In genomic region chr5:90529939-90530677, GRCh38 we compare ENCODE assay signal across 8 cellular contexts. TPM values are rescaled to one million over a fixed set of nuclear protein-coding genes. Genes with fewer than 3 reads are reported as not detected.
DNase-seq lines count a peak whose midpoint lies in the region; ATAC-seq and TF ChIP-seq lines count a peak whose summit lies in the region.

No MANE protein-coding gene starts in this region.

- TF ChIP-seq POLR2A in breast epithelium (IDR thresholded peaks at IDR 0.05) = no peak

- peak overlapping the region; percentile 94 to 97 for H3K27ac ChIP-seq in breast epithelium

- ATAC-seq in HG02571 (IDR thresholded peaks at IDR 0.05; ENCODE audit: unreplicated experiment) = peak; percentile 52

- no peaks in the 10 kb centered on the region for H3K27me3 ChIP-seq in breast epithelium

- peak overlapping the region; percentile 98 to 100 (median 100) for H3K4me3 Mint-ChIP-seq in immature natural killer cell

- no peaks in the 10 kb centered on the region for H3K9me3 ChIP-seq in breast epithelium

- H3K36me3 ChIP-seq in breast epithelium = no peaks in the 10 kb centered on the region

- H3K4me1 ChIP-seq in breast epithelium = no peaks in the 10 kb centered on the region

- no peaks in the 10 kb centered on the region for H3K36me3 Mint-ChIP-seq in immature natural killer cell

- DNase-seq in NCI-H1436 (lab: John Stamatoyannopoulos, UW) (peak; percentile 75), NCI-H1436 treated with DMSO at 0.1 percent for 48 hours (lab: John Stamatoyannopoulos, UW) (no peak), MV-4-11 (lab: John Stamatoyannopoulos, UW) (peak; percentile 70), T follicular helper cell (ENCODE audit: low read depth) (peak; percentile 37), breast epithelium (ENCODE audit: low spot score in 2 of 2) (peak; percentile 57 to 60), immature natural killer cell (no peak), smooth muscle cell of the brain vasculature (ENCODE audit: low read depth, low spot score) (peak; percentile 37)

- intact Hi-C loops in breast epithelium (cut with DNase I; ENCODE audit: low total_unique reads) = no loop called here

- H3K4me3 ChIP-seq in breast epithelium = peak overlapping the region; percentile 77 to 94 (median 89)

- no peaks in the 10 kb centered on the region for H3K9me3 Mint-ChIP-seq in immature natural killer cell

- peak overlapping the region; percentile 97 to 99 (median 98) for H3K27ac Mint-ChIP-seq in immature natural killer cell

- H3K4me1 Mint-ChIP-seq in immature natural killer cell = peaks cover 31 to 44% of the 10 kb centered on the region in 2 donors

- peak; percentile 11 to 64 (median 50) for TF ChIP-seq CTCF in breast epithelium (IDR thresholded peaks at IDR 0.05)

- H3K27me3 Mint-ChIP-seq in immature natural killer cell (ENCODE audit: low read depth in 3 of 3) = peaks cover 6 to 18% (median 15%) of the 10 kb centered on the region in 3 donors

RNA-seq across cellular contexts. Expression of gene LYSMD3, which starts 0.7 kb away (rescaled TPM):
- 10 to 100 TPM; 11.5 to 19.3 (median 15.7) TPM for total RNA-seq in breast epithelium
- 10 to 100 TPM in 1 of 3 donors, 1 to 10 TPM in 2; 6.5 to 11.7 (median 9.4) TPM for polyA plus RNA-seq in immature natural killer cell

RNA-seq across cellular contexts. Expression of gene ADGRV1, which starts 28.5 kb away (rescaled TPM):
- total RNA-seq in breast epithelium = 10 to 100 TPM in 2 of 3 donors, under 1 TPM in 1; 0.32 to 85.2 (median 55.3) TPM
- under 1 TPM in 1 of 3 donors, not detected in 2; 0.43 TPM for polyA plus RNA-seq in immature natural killer cell

RNA-seq across cellular contexts. Expression of gene POLR3G, which starts 55.4 kb away (rescaled TPM):
- 1 to 10 TPM; 2.0 to 4.8 (median 2.4) TPM for total RNA-seq in breast epithelium
- polyA plus RNA-seq in immature natural killer cell = 1 to 10 TPM; 1.5 to 3.5 (median 1.6) TPM

RNA-seq across cellular contexts. Expression of gene MBLAC2, which starts 55.5 kb away (rescaled TPM):
- total RNA-seq in breast epithelium = 1 to 10 TPM; 4.5 to 10.0 (median 5.2) TPM
- polyA plus RNA-seq in immature natural killer cell = 1 to 10 TPM; 2.2 to 3.1 (median 2.9) TPM

Comparison
In these comparisons a context has a peak if more than half of its experiments do, and no peak if none do; other contexts are left out.
1. DNase-seq: peak in NCI-H1436 (single experiment), MV-4-11 (single experiment), T follicular helper cell (single experiment), breast epithelium (2 of 2) and smooth muscle cell of the brain vasculature (single experiment); none in NCI-H1436 treated with DMSO at 0.1 percent for 48 hours (single experiment) and immature natural killer cell (0 of 3).